24 cellular contexts compared by ENCODE assay signal in genomic region chr17:42581744-42582270, GRCh38.
"Had no signal": no experiment of that assay in that cellular context is flagged by ENCODE, and none has a peak within 500 bp of the region (broad histone marks: within the 10 kb centered on the region; RNA-seq: fewer than 3 reads in every experiment).

No MANE protein-coding gene starts in this region.

- H3K27ac ChIP-seq: left lung, ovary, prostate gland, sigmoid colon, spleen, tibial nerve, vagina had no signal

- ATAC-seq: left colon; left lung; natural killer cell; right cardiac atrium; stimulated activated effector memory CD8-positive, alpha-beta T cell treated with anti-CD3 and anti-CD28 coated beads, Interleukin-12 subunit alpha, Interleukin-12 subunit beta, amount 100 ng/mL, for 72 hours; stimulated activated naive CD8-positive, alpha-beta T cell treated with anti-CD3 and anti-CD28 coated beads, Interleukin-15, amount 100 ng/mL, for 72 hours had no signal

- H3K9me3 ChIP-seq: left lung, ovary, prostate gland, sigmoid colon, spleen, tibial nerve, vagina had no signal

- H3K27me3 ChIP-seq: left lung, ovary, sigmoid colon, spleen, tibial nerve, vagina had no signal

- DNase-seq: hypothalamus; immature natural killer cell; kidney; left colon; left lung; mesendoderm; naive B cell; natural killer cell; nephron progenitor cell; retina; right cardiac atrium; sigmoid colon; small intestine; spleen; stimulated activated CD4-positive, alpha-beta T cell treated with anti-CD3 and anti-CD28 coated beads, Interleukin-4, amount 100 ng/mL, for 24 hours; stimulated activated naive CD4-positive, alpha-beta T cell treated with Interleukin-2 at 50 U/mL for 16 hours; stimulated activated naive CD8-positive, alpha-beta T cell treated with anti-CD3 and anti-CD28 coated beads, Interleukin-15, amount 100 ng/mL, for 72 hours; substantia nigra had no signal

- H3K36me3 ChIP-seq: ovary had no signal

- H3K4me3 ChIP-seq: left lung, lung, ovary, prostate gland, sigmoid colon, spleen, tibial nerve, vagina had no signal
